ENCODE assay signal across 1 cellular context in genomic region chr19:3963458-3964255, GRCh38.
A peak's percentile ranks its signal among the peaks of the same experiment; 100 is the strongest.
TF ChIP-seq lines count a peak whose summit lies in the region.

No MANE protein-coding gene starts in this region.

TF ChIP-seq in HepG2, 621 proteins besides CTCF, POLR2A, EP300 and RAD21:
- 0 out of 2 replicates have a peak, but pooled peaks have one; percentile 35 for TF ChIP-seq POLR2AphosphoS2 (IDR thresholded peaks at IDR 0.05; ENCODE audit: low read depth, low read length)
- 0 out of 2 replicates have a peak, but pooled peaks have one; percentile 21 for TF ChIP-seq RBFOX2 (IDR thresholded peaks at IDR 0.05; ENCODE audit: low read depth, low read length)
- no peak for TF ChIP-seq HMG20A (CRISPR knock-in tag; IDR thresholded peaks at IDR 0.05; ENCODE audit: borderline replicate concordance)
- TF ChIP-seq NR1H2 (CRISPR knock-in tag; IDR thresholded peaks at IDR 0.05; ENCODE audit: borderline replicate concordance, low read depth), result no peak
- TF ChIP-seq ZNF672 (CRISPR knock-in tag; IDR thresholded peaks at IDR 0.05), result no peak
- no peak for TF ChIP-seq HBP1 (CRISPR knock-in tag; IDR thresholded peaks at IDR 0.05; ENCODE audit: low read depth)
